In the genomic region with DNA sequence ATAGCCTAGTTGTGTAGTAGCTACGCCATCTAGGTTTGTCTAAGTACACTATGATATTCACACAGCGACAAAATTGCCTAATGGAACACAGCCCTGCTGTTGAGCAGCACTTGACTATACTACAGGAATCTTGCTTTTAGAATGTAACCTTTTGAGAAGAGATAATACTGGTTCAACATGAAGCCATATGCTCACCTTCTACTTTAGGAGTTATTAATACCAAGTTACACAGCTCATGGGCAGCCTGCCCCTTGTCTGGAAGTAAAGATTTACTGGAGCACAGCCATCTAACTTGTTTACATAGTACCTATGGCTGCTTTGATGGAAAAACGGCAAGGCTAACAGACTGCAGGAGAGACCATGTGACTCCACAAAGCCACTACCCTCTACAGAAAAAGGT, we compare ENCODE assay signal across 18 cellular contexts.
"Had no signal": no experiment of that assay in that cellular context is flagged by ENCODE, and none has a peak within 500 bp of the region (broad histone marks: within the 10 kb centered on the region; RNA-seq: fewer than 3 reads in every experiment).

No MANE protein-coding gene starts in this region.

- H3K27ac ChIP-seq: esophagus muscularis mucosa, gastroesophageal sphincter had no signal

- H3K9me3 ChIP-seq: esophagus muscularis mucosa, gastroesophageal sphincter had no signal

- H3K4me3 ChIP-seq: esophagus muscularis mucosa, gastroesophageal sphincter had no signal

- H3K27me3 ChIP-seq: esophagus muscularis mucosa, gastroesophageal sphincter had no signal

- DNase-seq: activated CD4-positive, alpha-beta T cell treated with anti-CD3 and anti-CD28 coated beads, Interleukin-2, amount 10 ng/mL, durations not matched to agents 24 days and 14 days; activated CD8-positive, alpha-beta T cell treated with anti-CD3 and anti-CD28 coated beads for 36 hours; activated naive CD4-positive, alpha-beta T cell treated with Interleukin-2 at 50 U/mL for 16 hours; activated naive CD8-positive, alpha-beta T cell treated with anti-CD3 and anti-CD28 coated beads, Interleukin-2, amount 10 ng/mL, durations not matched to agents 7 days and 5 days; activated T-cell treated with anti-CD3 and anti-CD28 coated beads, Interleukin-2, amount 50 U/mL, for 1 hour; amygdala; dermis blood vessel endothelial cell; effector memory CD4-positive, alpha-beta T cell; nephron progenitor cell; nucleus accumbens; posterior cingulate gyrus; retina; stimulated activated CD4-positive, alpha-beta T cell treated with anti-CD3 and anti-CD28 coated beads, Interleukin-12 subunit alpha, Interleukin-12 subunit beta, amount 100 ng/mL, for 4 hours; stimulated activated CD4-positive, alpha-beta T cell treated with anti-CD3 and anti-CD28 coated beads, Interleukin-1b, Interleukin-23, amount 100 ng/mL, for 48 hours; stimulated activated CD8-positive, alpha-beta memory T cell treated with anti-CD3 and anti-CD28 coated beads, Interleukin-4, amount 100 ng/mL, for 48 hours; stimulated activated naive CD4-positive, alpha-beta T cell had no signal

- ATAC-seq: activated CD8-positive, alpha-beta T cell treated with anti-CD3 and anti-CD28 coated beads for 36 hours; gastroesophageal sphincter had no signal

- H3K4me1 ChIP-seq: esophagus muscularis mucosa, gastroesophageal sphincter had no signal
